9 cellular contexts compared by ENCODE assay signal in genomic region chr3:66797916-66798560, GRCh38.
DNase-seq lines count a peak whose midpoint lies in the region; ATAC-seq and TF ChIP-seq lines count a peak whose summit lies in the region.
"Had no signal": no experiment of that assay in that cellular context is flagged by ENCODE, and none has a peak within 500 bp of the region (broad histone marks: within the 10 kb centered on the region; RNA-seq: fewer than 3 reads in every experiment).

No MANE protein-coding gene starts in this region.

- peak overlapping the region; percentile 98 for H2BK15ac ChIP-seq in IMR-90 (ENCODE audit: low read depth, low read length)

- intact Hi-C loops in IMR-90 (cut with micrococcal nuclease) = no loop called here
- intact Hi-C loops in activated T-helper 2 cell treated with anti-CD3 and anti-CD28 coated beads, Interferon-gamma antibody, Interleukin-2, Interleukin-4, amounts not matched to agents 10 μg/mL and 5 μg/mL and 100 μg/mL, durations not matched to agents 14 hours and 24 hours and 36 hours (cut with micrococcal nuclease) = no loop called here

- peak overlapping the region; percentile 99 for H2BK20ac ChIP-seq in IMR-90 (ENCODE audit: low read depth, low read length)

- no peak for TF ChIP-seq RAD21 in IMR-90 (IDR thresholded peaks at IDR 0.05; ENCODE audit: low read length)

- no peaks in the 10 kb centered on the region for H3K36me3 Mint-ChIP-seq in endodermal cell (ENCODE audit: low read depth)
- no peaks in the 10 kb centered on the region for H3K36me3 Mint-ChIP-seq in activated T-helper 2 cell treated with anti-CD3 and anti-CD28 coated beads, Interferon-gamma antibody, Interleukin-2, Interleukin-4, amounts not matched to agents 10 μg/mL and 5 μg/mL and 100 μg/mL, durations not matched to agents 14 hours and 24 hours and 36 hours (ENCODE audit: low read depth)

- H3K9me3 ChIP-seq in IMR-90 (ENCODE audit: control insufficient read depth, insufficient read depth, low read length) (no peaks in the 10 kb centered on the region; the same call in 1 of the 2 replicates), endodermal cell (ENCODE audit: control insufficient read depth, low read length) (peaks cover 10% of the 10 kb centered on the region), stomach smooth muscle (ENCODE audit: control insufficient read depth in 2 of 2, low read length in 2 of 2) (no peaks in the 10 kb centered on the region)

- H2AK5ac ChIP-seq in IMR-90 (ENCODE audit: low read depth, low read length) = peak overlapping the region; percentile 60

- no peak overlapping the region for H3K27ac Mint-ChIP-seq in endodermal cell
- no peak overlapping the region for H3K27ac Mint-ChIP-seq in activated T-helper 2 cell treated with anti-CD3 and anti-CD28 coated beads, Interferon-gamma antibody, Interleukin-2, Interleukin-4, amounts not matched to agents 10 μg/mL and 5 μg/mL and 100 μg/mL, durations not matched to agents 14 hours and 24 hours and 36 hours

- H3K9ac ChIP-seq in IMR-90 (ENCODE audit: low read depth, low read length) (peak overlapping the region; percentile 29), endodermal cell (ENCODE audit: extremely low read depth, low read length, poor library complexity, severe bottlenecking) (no peak overlapping the region), stomach smooth muscle (ENCODE audit: low read length in 2 of 2) (peak overlapping the region in 1 of 2 donors; percentile 55)

- H3K36me3 ChIP-seq in IMR-90 (ENCODE audit: control insufficient read depth, insufficient read depth, low read length) = no peaks in the 10 kb centered on the region
- no peaks in the 10 kb centered on the region for H3K36me3 ChIP-seq in endodermal cell (ENCODE audit: control insufficient read depth, insufficient read depth, low read length)
- no peaks in the 10 kb centered on the region for H3K36me3 ChIP-seq in stomach smooth muscle (ENCODE audit: control insufficient read depth in 2 of 2, insufficient read depth in 2 of 2, low read length in 2 of 2)

- WGBS in IMR-90 (ENCODE audit: extremely low coverage in 2 of 2, insufficient read length in 1 of 2), 2 experiments = 17% methylated on average over 8 of the region's 26 CpGs; no CpG with 5 or more reads in 1 of the 2 experiments
- WGBS in endodermal cell (ENCODE audit: insufficient coverage in 1 of 2, insufficient read length in 1 of 2), 2 experiments = 26 to 32% methylated on average over 21 to 26 of the region's 26 CpGs

- TF ChIP-seq POLR2A in IMR-90 (IDR thresholded peaks at IDR 0.05; ENCODE audit: low read depth, low read length) = no peak

- H3K4ac ChIP-seq in IMR-90 (ENCODE audit: low read depth, low read length) = peak overlapping the region; percentile 96

- H2AK9ac ChIP-seq in IMR-90 (replicated peaks; ENCODE audit: low read depth, low read length, poor library complexity) = peak overlapping the region; percentile 29

- TF ChIP-seq CTCF in IMR-90 (conservative IDR thresholded peaks at IDR 0.05; ENCODE audit: low read depth, low read length) (no peak), endodermal cell (conservative IDR thresholded peaks at IDR 0.05) (no peak)

- no peaks in the 10 kb centered on the region for H3K79me1 ChIP-seq in IMR-90 (ENCODE audit: low read depth in 1 of 2, low read length in 2 of 2)

- peak overlapping the region; percentile 95 for H4K5ac ChIP-seq in IMR-90 (ENCODE audit: low read depth, low read length)

- peak overlapping the region; percentile 97 for H3K18ac ChIP-seq in IMR-90 (ENCODE audit: low read depth, low read length)

- H3K9me3 Mint-ChIP-seq in endodermal cell = peaks cover 7% of the 10 kb centered on the region
- no peaks in the 10 kb centered on the region for H3K9me3 Mint-ChIP-seq in activated T-helper 2 cell treated with anti-CD3 and anti-CD28 coated beads, Interferon-gamma antibody, Interleukin-2, Interleukin-4, amounts not matched to agents 10 μg/mL and 5 μg/mL and 100 μg/mL, durations not matched to agents 14 hours and 24 hours and 36 hours

- no TSS peak for BruUV-seq in IMR-90 (replicated peaks; lab: Mats Ljungman, UMichigan)

- in situ Hi-C loops in IMR-90 (cut with MboI; ENCODE audit: low sequenced_read_pairs) = no loop called here

- H4K91ac ChIP-seq in IMR-90 (ENCODE audit: insufficient read depth, low read depth, low read length) = peak overlapping the region; percentile 67

- peak overlapping the region; percentile 96 for H2AFZ ChIP-seq in IMR-90 (replicated peaks; ENCODE audit: low read length, poor library complexity)

- H4K20me1 ChIP-seq in IMR-90 (ENCODE audit: insufficient read depth, low read length) = no peaks in the 10 kb centered on the region

- H3K4me1 ChIP-seq in IMR-90 (ENCODE audit: control insufficient read depth, insufficient read depth, low read length) (peaks cover 30% of the 10 kb centered on the region), endodermal cell (ENCODE audit: control insufficient read depth, insufficient read depth, low read length) (peaks cover 3% of the 10 kb centered on the region), stomach smooth muscle (ENCODE audit: control insufficient read depth, insufficient read depth, low read length) (peaks cover 4% of the 10 kb centered on the region)

- H3K4me3 ChIP-seq in IMR-90 (ENCODE audit: insufficient read depth, low read depth, low read length) = no peak overlapping the region
- H3K4me3 ChIP-seq in endodermal cell (ENCODE audit: low read length) = peak overlapping the region; percentile 33
- H3K4me3 ChIP-seq in stomach smooth muscle (ENCODE audit: low read length in 2 of 2) = peak overlapping the region; percentile 29 to 59

- CTCF ChIA-PET in IMR-90 (lab: Yijun Ruan, JAX) = no interaction called here

- H2BK120ac ChIP-seq in IMR-90 (ENCODE audit: low read depth, low read length) = peak overlapping the region; percentile 99

- dilution Hi-C loops in IMR-90 (cut with HindIII; ENCODE audit: low sequenced_read_pairs, unreplicated experiment) = no loop called here

- DNase-seq in IMR-90 (peak; percentile 82), endodermal cell (peak; percentile 82), RPMI8226 (no peak), SIG-M5 treated with dmso at 0.1 percent for 504 hours (lab: John Stamatoyannopoulos, UW; ENCODE audit: unreplicated experiment) (no peak), NCI-H2171 (lab: John Stamatoyannopoulos, UW) (no peak)
- DNase-seq in activated T-helper 2 cell treated with anti-CD3 and anti-CD28 coated beads, Interferon-gamma antibody, Interleukin-2, Interleukin-4, amounts not matched to agents 10 μg/mL and 5 μg/mL and 100 μg/mL, durations not matched to agents 14 hours and 24 hours and 36 hours (ENCODE audit: low spot score) = no peak
- DNase-seq: Karpas-422 had no signal

- POLR2A ChIA-PET in IMR-90 (lab: Charles Lee; ENCODE audit: unreplicated experiment) = no interaction called here

- peaks cover 7% of the 10 kb centered on the region for H3K4me1 Mint-ChIP-seq in endodermal cell
- no peaks in the 10 kb centered on the region for H3K4me1 Mint-ChIP-seq in activated T-helper 2 cell treated with anti-CD3 and anti-CD28 coated beads, Interferon-gamma antibody, Interleukin-2, Interleukin-4, amounts not matched to agents 10 μg/mL and 5 μg/mL and 100 μg/mL, durations not matched to agents 14 hours and 24 hours and 36 hours (ENCODE audit: low read depth)

- peak overlapping the region; percentile 99 for H3K14ac ChIP-seq in IMR-90 (replicated peaks; ENCODE audit: low read depth, low read length)

- peak overlapping the region; percentile 85 for H3K56ac ChIP-seq in IMR-90 (ENCODE audit: extremely low read depth, insufficient read depth, low read length)

- peak overlapping the region; percentile 48 for H3K4me2 ChIP-seq in IMR-90 (ENCODE audit: low read depth, low read length)

- H3K27me3 ChIP-seq in IMR-90 (ENCODE audit: control insufficient read depth, insufficient read depth, low read length) (no peaks in the 10 kb centered on the region), endodermal cell (ENCODE audit: control insufficient read depth, insufficient read depth, low read length, poor library complexity, severe bottlenecking) (no peaks in the 10 kb centered on the region), layer of hippocampus (ENCODE audit: control insufficient read depth, insufficient read depth, low read length) (no peaks in the 10 kb centered on the region), stomach smooth muscle (ENCODE audit: control insufficient read depth in 1 of 2, insufficient read depth in 2 of 2, low read length in 2 of 2) (no peaks in the 10 kb centered on the region)

- H3K4me3 Mint-ChIP-seq in endodermal cell = peak overlapping the region; percentile 58
- H3K4me3 Mint-ChIP-seq in activated T-helper 2 cell treated with anti-CD3 and anti-CD28 coated beads, Interferon-gamma antibody, Interleukin-2, Interleukin-4, amounts not matched to agents 10 μg/mL and 5 μg/mL and 100 μg/mL, durations not matched to agents 14 hours and 24 hours and 36 hours (ENCODE audit: low read depth) = no peak overlapping the region

- ATAC-seq in IMR-90 (ENCODE audit: low read depth) = peak; percentile 55

- H2BK5ac ChIP-seq in IMR-90 (ENCODE audit: low read depth, low read length, poor library complexity, severe bottlenecking) = peak overlapping the region; percentile 95

- peaks cover 18% of the 10 kb centered on the region; the same call in 1 of the 2 replicates for H3K9me1 ChIP-seq in IMR-90 (ENCODE audit: insufficient read depth, low read length)

- peaks cover 4% of the 10 kb centered on the region for H3K27me3 Mint-ChIP-seq in endodermal cell (ENCODE audit: insufficient read depth)
- H3K27me3 Mint-ChIP-seq in activated T-helper 2 cell treated with anti-CD3 and anti-CD28 coated beads, Interferon-gamma antibody, Interleukin-2, Interleukin-4, amounts not matched to agents 10 μg/mL and 5 μg/mL and 100 μg/mL, durations not matched to agents 14 hours and 24 hours and 36 hours (ENCODE audit: low read depth) = peaks cover 11% of the 10 kb centered on the region

- H4K8ac ChIP-seq in IMR-90 (ENCODE audit: low read depth in 2 of 2, low read length in 2 of 2) = peak overlapping the region; percentile 39 to 93

- H3K27ac ChIP-seq in IMR-90 (ENCODE audit: insufficient read depth, low read length) (peak overlapping the region; percentile 62), endodermal cell (ENCODE audit: low read depth, low read length) (peak overlapping the region; percentile 68), layer of hippocampus (ENCODE audit: low read depth, low read length) (peak overlapping the region; percentile 10), stomach smooth muscle (ENCODE audit: low read length) (no peak overlapping the region)

- peak overlapping the region; percentile 90 for H3K23ac ChIP-seq in IMR-90 (ENCODE audit: low read depth, low read length)

TF ChIP-seq in IMR-90, 13 proteins besides CTCF, POLR2A, EP300 and RAD21:
- TF ChIP-seq MAZ (IDR thresholded peaks at IDR 0.05; ENCODE audit: borderline replicate concordance, low read depth, low read length) = no peak
- peak; percentile 53 for TF ChIP-seq CEBPB (IDR thresholded peaks at IDR 0.05; ENCODE audit: low read depth, low read length)
- no peak for TF ChIP-seq FOS (IDR thresholded peaks at IDR 0.05; ENCODE audit: low read depth, low read length)
- no peak for TF ChIP-seq NFE2L2 (IDR thresholded peaks at IDR 0.05; ENCODE audit: low read depth, low read length)
TF ChIP-seq in IMR-90: peak in this region for 1.

Comparison
In these comparisons a context has a peak if more than half of its experiments do, and no peak if none do; other contexts are left out.
1. DNase-seq: peak in IMR-90 (single experiment) and endodermal cell (single experiment); none in RPMI8226 (single experiment), SIG-M5 treated with dmso at 0.1 percent for 504 hours (single experiment), NCI-H2171 (single experiment) and activated T-helper 2 cell treated with anti-CD3 and anti-CD28 coated beads, Interferon-gamma antibody, Interleukin-2, Interleukin-4, amounts not matched to agents 10 μg/mL and 5 μg/mL and 100 μg/mL, durations not matched to agents 14 hours and 24 hours and 36 hours (single experiment).